ENCODE assay signal across 16 cellular contexts in genomic region chr3:157958471-157958870, GRCh38.
"Had no signal": no experiment of that assay in that cellular context is flagged by ENCODE, and none has a peak within 500 bp of the region (broad histone marks: within the 10 kb centered on the region; RNA-seq: fewer than 3 reads in every experiment).

No MANE protein-coding gene starts in this region.

- H3K9me3 Mint-ChIP-seq: activated naive CD4-positive, alpha-beta T cell treated with anti-CD3 and anti-CD28 coated beads, Interleukin-2, amount 50 U/mL, for 24 hours had no signal

- H3K4me1 Mint-ChIP-seq: activated naive CD4-positive, alpha-beta T cell treated with anti-CD3 and anti-CD28 coated beads, Interleukin-2, amount 50 U/mL, for 24 hours; natural killer cell; stimulated activated naive CD8-positive, alpha-beta T cell treated with anti-CD3 and anti-CD28 coated beads, Interleukin-15, amount 100 ng/mL, for 72 hours had no signal

- H3K27me3 Mint-ChIP-seq: activated T-cell treated with anti-CD3 and anti-CD28 coated beads, Interleukin-2, amount 50 U/mL, for 24 hours; stimulated activated naive CD8-positive, alpha-beta T cell treated with anti-CD3 and anti-CD28 coated beads, Interleukin-15, amount 100 ng/mL, for 72 hours had no signal

- H3K27ac ChIP-seq: psoas muscle, thoracic aorta had no signal

- H3K36me3 Mint-ChIP-seq: activated naive CD4-positive, alpha-beta T cell treated with anti-CD3 and anti-CD28 coated beads, Interleukin-2, amount 50 U/mL, for 24 hours; natural killer cell had no signal

- DNase-seq: activated CD4-positive, alpha-beta T cell treated with anti-CD3 and anti-CD28 coated beads, Interleukin-2, amount 50 U/mL, for 4 hours; activated CD4-positive, CD25-positive, alpha-beta regulatory T cell treated with anti-CD3 and anti-CD28 coated beads, Interleukin-2, amount 50 U/mL, for 72 hours; activated effector memory CD4-positive, alpha-beta T cell treated with Interleukin-2 at 50 U/mL for 16 hours; activated T-cell treated with anti-CD3 and anti-CD28 coated beads, Interleukin-2, amount 50 U/mL, for 24 hours; central memory CD4-positive, alpha-beta T cell; cortex of kidney; effector memory CD4-positive, alpha-beta T cell; left colon; mucosa of descending colon; natural killer cell; psoas muscle; stimulated activated CD4-positive, alpha-beta T cell treated with anti-CD3 and anti-CD28 coated beads, Interleukin-4, amount 100 ng/mL, for 24 hours; stimulated activated naive CD8-positive, alpha-beta T cell treated with anti-CD3 and anti-CD28 coated beads, Interleukin-15, amount 100 ng/mL, for 72 hours; T-helper 2 cell had no signal

- H3K36me3 ChIP-seq: thoracic aorta had no signal

- H3K4me3 ChIP-seq: mucosa of descending colon, psoas muscle, thoracic aorta had no signal

- ATAC-seq: left colon; mucosa of descending colon; natural killer cell; psoas muscle; stimulated activated naive CD8-positive, alpha-beta T cell treated with anti-CD3 and anti-CD28 coated beads, Interleukin-15, amount 100 ng/mL, for 72 hours had no signal

- H3K4me1 ChIP-seq: psoas muscle had no signal

- H3K27ac Mint-ChIP-seq: activated naive CD4-positive, alpha-beta T cell treated with anti-CD3 and anti-CD28 coated beads, Interleukin-2, amount 50 U/mL, for 24 hours; activated T-cell treated with anti-CD3 and anti-CD28 coated beads, Interleukin-2, amount 50 U/mL, for 24 hours; natural killer cell; stimulated activated naive CD8-positive, alpha-beta T cell treated with anti-CD3 and anti-CD28 coated beads, Interleukin-15, amount 100 ng/mL, for 72 hours had no signal

- H3K4me3 Mint-ChIP-seq: activated naive CD4-positive, alpha-beta T cell treated with anti-CD3 and anti-CD28 coated beads, Interleukin-2, amount 50 U/mL, for 24 hours; activated T-cell treated with anti-CD3 and anti-CD28 coated beads, Interleukin-2, amount 50 U/mL, for 24 hours; natural killer cell; stimulated activated naive CD8-positive, alpha-beta T cell treated with anti-CD3 and anti-CD28 coated beads, Interleukin-15, amount 100 ng/mL, for 72 hours had no signal
